In genomic region chr7:77330169-77330882, GRCh38 we compare ENCODE assay signal across 8 cellular contexts.
DNase-seq lines count a peak whose midpoint lies in the region; ATAC-seq and TF ChIP-seq lines count a peak whose summit lies in the region.

No MANE protein-coding gene starts in this region.

- peaks cover 58% of the 10 kb centered on the region for H3K4me1 Mint-ChIP-seq in activated CD4-positive, alpha-beta T cell treated with anti-CD3 and anti-CD28 coated beads for 36 hours
- peaks cover 16% of the 10 kb centered on the region for H3K4me1 Mint-ChIP-seq in Caco-2 (ENCODE audit: low read depth, unreplicated experiment)

- H3K27ac Mint-ChIP-seq in activated CD4-positive, alpha-beta T cell treated with anti-CD3 and anti-CD28 coated beads for 36 hours: peak overlapping the region; percentile 73
- H3K27ac Mint-ChIP-seq in Caco-2 (ENCODE audit: unreplicated experiment): no peak overlapping the region

- H3K36me3 ChIP-seq in gastroesophageal sphincter (no peaks in the 10 kb centered on the region), Caco-2 (ENCODE audit: control insufficient read depth, insufficient read depth, low read length) (no peaks in the 10 kb centered on the region)

- H3K4me1 ChIP-seq in gastroesophageal sphincter (peaks cover 20 to 76% (median 37%) of the 10 kb centered on the region in 3 donors), Caco-2 (peaks cover 20% of the 10 kb centered on the region)

- H3K9me3 Mint-ChIP-seq in activated CD4-positive, alpha-beta T cell treated with anti-CD3 and anti-CD28 coated beads for 36 hours (ENCODE audit: low read depth): no peaks in the 10 kb centered on the region
- H3K9me3 Mint-ChIP-seq in Caco-2 (ENCODE audit: unreplicated experiment): no peaks in the 10 kb centered on the region

- no peak overlapping the region for H3K4me3 ChIP-seq in gastroesophageal sphincter
- H3K4me3 ChIP-seq in Caco-2 (ENCODE audit: low read depth, low read length): no peak overlapping the region

- no peaks in the 10 kb centered on the region for H3K36me3 Mint-ChIP-seq in activated CD4-positive, alpha-beta T cell treated with anti-CD3 and anti-CD28 coated beads for 36 hours (ENCODE audit: low read depth)
- peaks cover 12% of the 10 kb centered on the region for H3K36me3 Mint-ChIP-seq in Caco-2 (ENCODE audit: insufficient read depth, unreplicated experiment)

- 57 to 69% methylated on average over 5 to 6 of the region's 6 CpGs for WGBS in gastroesophageal sphincter (ENCODE audit: low coverage in 1 of 2), 2 donors

- peak overlapping the region; percentile 45 to 85 (median 84) for H3K27ac ChIP-seq in gastroesophageal sphincter

- POLR2A ChIA-PET in activated CD4-positive, alpha-beta T cell treated with anti-CD3 and anti-CD28 coated beads for 36 hours (lab: Charles Lee): no interaction called here
- POLR2A ChIA-PET in Caco-2 (lab: Charles Lee): interaction anchor here (0.7 kb wide), 1 partner anchor 9 kb away, joined by 6 read pairs; no protein-coding TSS in a partner anchor

- TF ChIP-seq POLR2A in gastroesophageal sphincter (IDR thresholded peaks at IDR 0.05): no peak

- no peak for TF ChIP-seq EP300 in gastroesophageal sphincter (IDR thresholded peaks at IDR 0.05)

- H3K27me3 Mint-ChIP-seq in activated CD4-positive, alpha-beta T cell treated with anti-CD3 and anti-CD28 coated beads for 36 hours: no peaks in the 10 kb centered on the region
- H3K27me3 Mint-ChIP-seq in Caco-2 (ENCODE audit: insufficient read depth, unreplicated experiment): no peaks in the 10 kb centered on the region

- CTCF ChIA-PET in activated CD4-positive, alpha-beta T cell treated with anti-CD3 and anti-CD28 coated beads for 36 hours (lab: Charles Lee): no interaction called here
- CTCF ChIA-PET in Caco-2 (lab: Charles Lee): interaction anchor here (0.7 kb wide), 1 partner anchor 23 kb away, joined by 7 read pairs; no protein-coding TSS in a partner anchor

- intact Hi-C loops in activated CD4-positive, alpha-beta T cell treated with anti-CD3 and anti-CD28 coated beads for 36 hours (cut with DNase I, micrococcal nuclease): loop anchor here (1.0 to 5.0 kb wide), 5 partner anchors 22 to 208 kb away; partner anchors contain the start of gene CCDC146 (in 1 of the 2)
- intact Hi-C loops in Caco-2 (cut with micrococcal nuclease; ENCODE audit: unreplicated experiment): no loop called here

- H3K9me3 ChIP-seq in gastroesophageal sphincter: no peaks in the 10 kb centered on the region
- H3K9me3 ChIP-seq in Caco-2: no peaks in the 10 kb centered on the region

- H3K27me3 ChIP-seq in gastroesophageal sphincter (no peaks in the 10 kb centered on the region), Caco-2 (replicated peaks; ENCODE audit: control insufficient read depth, insufficient read depth, low read length) (no peaks in the 10 kb centered on the region)

- peak; percentile 25 for DNase-seq in activated CD4-positive, alpha-beta T cell treated with anti-CD3 and anti-CD28 coated beads for 36 hours
- DNase-seq in activated CD4-positive, alpha-beta T cell treated with anti-CD3 and anti-CD28 coated beads, Interleukin-2, amount 50 U/mL, for 1 hour: no peak
- peak; percentile 97 for DNase-seq in NOMO-1 treated with dmso at 0.1 percent for 144 hours (lab: John Stamatoyannopoulos, UW; ENCODE audit: unreplicated experiment)
- no peak for DNase-seq in NCI-H1694 (lab: John Stamatoyannopoulos, UW)
- DNase-seq in Caco-2: no peak
- DNase-seq in NCI-H2196 (lab: John Stamatoyannopoulos, UW; ENCODE audit: unreplicated experiment): no peak

- TF ChIP-seq CTCF in gastroesophageal sphincter (IDR thresholded peaks at IDR 0.05) (no peak), Caco-2 (IDR thresholded peaks at IDR 0.05; ENCODE audit: insufficient read depth in 1 of 2, low read depth in 1 of 2, low read length in 1 of 2, severe bottlenecking in 1 of 2, unreplicated experiment in 1 of 2) (no peak)

- BruUV-seq in Caco-2 (replicated peaks; lab: Mats Ljungman, UMichigan): no TSS peak

- ATAC-seq in activated CD4-positive, alpha-beta T cell treated with anti-CD3 and anti-CD28 coated beads for 36 hours: peak; percentile 38
- peak; percentile 65 for ATAC-seq in HG02798 (IDR thresholded peaks at IDR 0.05; ENCODE audit: poor library complexity, unreplicated experiment)
- ATAC-seq in gastroesophageal sphincter: no peak

- H3K4me3 Mint-ChIP-seq in activated CD4-positive, alpha-beta T cell treated with anti-CD3 and anti-CD28 coated beads for 36 hours: peak overlapping the region; percentile 11
- no peak overlapping the region for H3K4me3 Mint-ChIP-seq in Caco-2 (ENCODE audit: unreplicated experiment)

Comparison
In these comparisons a context has a peak if more than half of its experiments do, and no peak if none do; other contexts are left out.
1. DNase-seq: peak in activated CD4-positive, alpha-beta T cell treated with anti-CD3 and anti-CD28 coated beads for 36 hours (single experiment) and NOMO-1 treated with dmso at 0.1 percent for 144 hours (single experiment); none in activated CD4-positive, alpha-beta T cell treated with anti-CD3 and anti-CD28 coated beads, Interleukin-2, amount 50 U/mL, for 1 hour (single experiment), NCI-H1694 (single experiment), Caco-2 (0 of 2) and NCI-H2196 (single experiment).